In the genomic region with DNA sequence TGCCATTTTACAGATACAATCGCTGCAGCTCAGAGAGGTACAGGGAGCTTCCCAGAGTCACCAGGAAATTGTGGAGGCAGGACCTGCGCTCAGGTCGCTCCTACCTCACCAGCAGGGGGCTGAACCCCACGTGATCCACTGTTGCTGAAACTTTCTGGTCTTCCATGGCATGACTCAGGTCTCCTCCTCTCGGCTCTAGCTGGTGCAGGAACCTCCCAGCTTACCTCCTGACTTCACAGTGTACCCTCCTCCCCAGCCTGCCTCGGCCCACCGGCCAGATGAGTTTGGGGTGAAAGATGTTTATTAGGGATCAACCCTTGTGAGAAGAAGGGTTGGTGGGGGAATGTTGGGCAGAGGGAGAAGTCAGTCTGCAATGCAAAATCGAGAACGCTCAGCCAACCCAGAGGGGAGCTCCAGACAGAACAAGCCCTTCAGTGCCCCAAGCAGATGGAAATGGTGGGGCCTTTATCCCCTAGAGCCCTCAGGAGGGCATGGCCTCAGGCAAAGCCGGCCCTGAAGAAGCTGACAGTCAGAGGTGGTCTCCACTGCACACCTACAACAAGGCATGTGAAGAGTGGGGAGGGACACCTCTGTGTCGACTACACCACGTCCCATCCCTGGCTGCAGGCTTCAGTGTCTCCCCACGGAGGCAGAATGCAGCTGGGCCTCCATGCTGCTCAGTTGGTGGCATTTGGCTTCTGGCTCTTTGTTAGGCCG, we compare ENCODE assay signal across 1 cellular context.
A peak's percentile ranks its signal among the peaks of the same experiment; 100 is the strongest.
TF ChIP-seq lines count a peak whose summit lies in the region.

No MANE protein-coding gene starts in this region.

TF ChIP-seq in K562, 482 proteins besides CTCF, POLR2A, EP300 and RAD21 (continued from another document):
- TF ChIP-seq, protein P1, sequence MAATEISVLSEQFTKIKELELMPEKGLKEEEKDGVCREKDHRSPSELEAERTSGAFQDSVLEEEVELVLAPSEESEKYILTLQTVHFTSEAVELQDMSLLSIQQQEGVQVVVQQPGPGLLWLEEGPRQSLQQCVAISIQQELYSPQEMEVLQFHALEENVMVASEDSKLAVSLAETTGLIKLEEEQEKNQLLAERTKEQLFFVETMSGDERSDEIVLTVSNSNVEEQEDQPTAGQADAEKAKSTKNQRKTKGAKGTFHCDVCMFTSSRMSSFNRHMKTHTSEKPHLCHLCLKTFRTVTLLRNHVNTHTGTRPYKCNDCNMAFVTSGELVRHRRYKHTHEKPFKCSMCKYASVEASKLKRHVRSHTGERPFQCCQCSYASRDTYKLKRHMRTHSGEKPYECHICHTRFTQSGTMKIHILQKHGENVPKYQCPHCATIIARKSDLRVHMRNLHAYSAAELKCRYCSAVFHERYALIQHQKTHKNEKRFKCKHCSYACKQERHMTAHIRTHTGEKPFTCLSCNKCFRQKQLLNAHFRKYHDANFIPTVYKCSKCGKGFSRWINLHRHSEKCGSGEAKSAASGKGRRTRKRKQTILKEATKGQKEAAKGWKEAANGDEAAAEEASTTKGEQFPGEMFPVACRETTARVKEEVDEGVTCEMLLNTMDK (IDR thresholded peaks at IDR 0.05; ENCODE audit: borderline replicate concordance, insufficient read depth, low read depth, low read length, poor library complexity, severe bottlenecking), result peak; percentile 33
- TF ChIP-seq ZFP36 (IDR thresholded peaks at IDR 0.05; ENCODE audit: low read depth, low read length, partially characterized antibody) (peak; percentile 71), CBFA2T2 (conservative IDR thresholded peaks at IDR 0.05) (0 out of 2 replicates have a peak, but pooled peaks have one; percentile 18), BCOR (IDR thresholded peaks at IDR 0.05) (peak; percentile 49; the same call in 1 of the 2 replicates), RAD51 (IDR thresholded peaks at IDR 0.05; ENCODE audit: borderline replicate concordance, low read depth) (peak; percentile 75; the same call in 1 of the 2 replicates)
TF ChIP-seq in K562: peak in this region for 13.
